Comparison of ENCODE assay signal across 2 cellular contexts in the genomic region with DNA sequence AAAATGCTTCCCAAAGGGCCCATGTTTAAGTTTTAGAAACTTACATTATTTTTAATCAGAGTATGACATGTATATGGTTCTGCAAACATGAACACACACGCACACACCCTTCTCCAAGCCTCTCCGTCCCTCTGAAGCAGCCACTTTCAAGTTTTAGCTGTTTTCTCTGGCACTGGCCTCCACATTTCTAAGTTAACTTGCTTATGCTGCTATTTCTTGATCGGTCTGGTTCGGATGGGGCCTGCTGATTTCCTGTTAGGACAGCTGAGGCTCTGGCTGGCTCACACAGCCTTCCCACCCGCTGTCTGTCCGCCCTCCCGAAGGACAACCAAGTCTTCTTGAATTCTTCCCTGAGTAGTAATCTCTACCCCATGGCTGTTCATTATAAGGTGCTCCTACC.
TF ChIP-seq lines count a peak whose summit lies in the region.

No MANE protein-coding gene starts in this region.

TF ChIP-seq in liver, 16 proteins besides CTCF, POLR2A, EP300 and RAD21:
- TF ChIP-seq HNF4A (conservative IDR thresholded peaks at IDR 0.05) (no peak), FOXA1 (IDR thresholded peaks at IDR 0.05) (no peak), HNF4G (IDR thresholded peaks at IDR 0.05) (no peak), SP1 (IDR thresholded peaks at IDR 0.05) (no peak), RXRA (IDR thresholded peaks at IDR 0.05) (no peak), GABPA (IDR thresholded peaks at IDR 0.05 in 1 of 2, conservative IDR thresholded peaks at IDR 0.05 in 1 of 2) (no peak), JUND (IDR thresholded peaks at IDR 0.05) (no peak), YY1 (IDR thresholded peaks at IDR 0.05) (no peak), EGR1 (IDR thresholded peaks at IDR 0.05; ENCODE audit: low read depth in 2 of 2) (no peak), FOXA2 (IDR thresholded peaks at IDR 0.05) (no peak), TAF1 (conservative IDR thresholded peaks at IDR 0.05) (no peak), NR2F2 (IDR thresholded peaks at IDR 0.05) (no peak)
- TF ChIP-seq, protein P1, sequence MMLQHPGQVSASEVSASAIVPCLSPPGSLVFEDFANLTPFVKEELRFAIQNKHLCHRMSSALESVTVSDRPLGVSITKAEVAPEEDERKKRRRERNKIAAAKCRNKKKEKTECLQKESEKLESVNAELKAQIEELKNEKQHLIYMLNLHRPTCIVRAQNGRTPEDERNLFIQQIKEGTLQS (IDR thresholded peaks at IDR 0.05) = no peak
- TF ChIP-seq, protein P2, sequence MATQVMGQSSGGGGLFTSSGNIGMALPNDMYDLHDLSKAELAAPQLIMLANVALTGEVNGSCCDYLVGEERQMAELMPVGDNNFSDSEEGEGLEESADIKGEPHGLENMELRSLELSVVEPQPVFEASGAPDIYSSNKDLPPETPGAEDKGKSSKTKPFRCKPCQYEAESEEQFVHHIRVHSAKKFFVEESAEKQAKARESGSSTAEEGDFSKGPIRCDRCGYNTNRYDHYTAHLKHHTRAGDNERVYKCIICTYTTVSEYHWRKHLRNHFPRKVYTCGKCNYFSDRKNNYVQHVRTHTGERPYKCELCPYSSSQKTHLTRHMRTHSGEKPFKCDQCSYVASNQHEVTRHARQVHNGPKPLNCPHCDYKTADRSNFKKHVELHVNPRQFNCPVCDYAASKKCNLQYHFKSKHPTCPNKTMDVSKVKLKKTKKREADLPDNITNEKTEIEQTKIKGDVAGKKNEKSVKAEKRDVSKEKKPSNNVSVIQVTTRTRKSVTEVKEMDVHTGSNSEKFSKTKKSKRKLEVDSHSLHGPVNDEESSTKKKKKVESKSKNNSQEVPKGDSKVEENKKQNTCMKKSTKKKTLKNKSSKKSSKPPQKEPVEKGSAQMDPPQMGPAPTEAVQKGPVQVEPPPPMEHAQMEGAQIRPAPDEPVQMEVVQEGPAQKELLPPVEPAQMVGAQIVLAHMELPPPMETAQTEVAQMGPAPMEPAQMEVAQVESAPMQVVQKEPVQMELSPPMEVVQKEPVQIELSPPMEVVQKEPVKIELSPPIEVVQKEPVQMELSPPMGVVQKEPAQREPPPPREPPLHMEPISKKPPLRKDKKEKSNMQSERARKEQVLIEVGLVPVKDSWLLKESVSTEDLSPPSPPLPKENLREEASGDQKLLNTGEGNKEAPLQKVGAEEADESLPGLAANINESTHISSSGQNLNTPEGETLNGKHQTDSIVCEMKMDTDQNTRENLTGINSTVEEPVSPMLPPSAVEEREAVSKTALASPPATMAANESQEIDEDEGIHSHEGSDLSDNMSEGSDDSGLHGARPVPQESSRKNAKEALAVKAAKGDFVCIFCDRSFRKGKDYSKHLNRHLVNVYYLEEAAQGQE (IDR thresholded peaks at IDR 0.05) = no peak
- TF ChIP-seq, protein P3, sequence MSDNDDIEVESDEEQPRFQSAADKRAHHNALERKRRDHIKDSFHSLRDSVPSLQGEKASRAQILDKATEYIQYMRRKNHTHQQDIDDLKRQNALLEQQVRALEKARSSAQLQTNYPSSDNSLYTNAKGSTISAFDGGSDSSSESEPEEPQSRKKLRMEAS (IDR thresholded peaks at IDR 0.05) = no peak
- TF ChIP-seq, protein P4, sequence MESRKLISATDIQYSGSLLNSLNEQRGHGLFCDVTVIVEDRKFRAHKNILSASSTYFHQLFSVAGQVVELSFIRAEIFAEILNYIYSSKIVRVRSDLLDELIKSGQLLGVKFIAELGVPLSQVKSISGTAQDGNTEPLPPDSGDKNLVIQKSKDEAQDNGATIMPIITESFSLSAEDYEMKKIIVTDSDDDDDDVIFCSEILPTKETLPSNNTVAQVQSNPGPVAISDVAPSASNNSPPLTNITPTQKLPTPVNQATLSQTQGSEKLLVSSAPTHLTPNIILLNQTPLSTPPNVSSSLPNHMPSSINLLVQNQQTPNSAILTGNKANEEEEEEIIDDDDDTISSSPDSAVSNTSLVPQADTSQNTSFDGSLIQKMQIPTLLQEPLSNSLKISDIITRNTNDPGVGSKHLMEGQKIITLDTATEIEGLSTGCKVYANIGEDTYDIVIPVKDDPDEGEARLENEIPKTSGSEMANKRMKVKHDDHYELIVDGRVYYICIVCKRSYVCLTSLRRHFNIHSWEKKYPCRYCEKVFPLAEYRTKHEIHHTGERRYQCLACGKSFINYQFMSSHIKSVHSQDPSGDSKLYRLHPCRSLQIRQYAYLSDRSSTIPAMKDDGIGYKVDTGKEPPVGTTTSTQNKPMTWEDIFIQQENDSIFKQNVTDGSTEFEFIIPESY (IDR thresholded peaks at IDR 0.05) = no peak

TF ChIP-seq in HepG2, 621 proteins besides CTCF, POLR2A, EP300 and RAD21:
- TF ChIP-seq SMYD3 (CRISPR knock-in tag; IDR thresholded peaks at IDR 0.05) (no peak), ZNF577 (CRISPR knock-in tag; IDR thresholded peaks at IDR 0.05; ENCODE audit: borderline replicate concordance, low read depth) (no peak), ATF7 (IDR thresholded peaks at IDR 0.05) (no peak), ATF7 (CRISPR knock-in tag; IDR thresholded peaks at IDR 0.05) (no peak), ZNF232 (CRISPR knock-in tag; IDR thresholded peaks at IDR 0.05; ENCODE audit: borderline replicate concordance) (no peak), ELF4 (CRISPR knock-in tag; IDR thresholded peaks at IDR 0.05; ENCODE audit: borderline replicate concordance) (no peak), KAT7 (CRISPR knock-in tag; IDR thresholded peaks at IDR 0.05; ENCODE audit: borderline replicate concordance) (no peak), JDP2 (CRISPR knock-in tag; IDR thresholded peaks at IDR 0.05; ENCODE audit: borderline replicate concordance) (no peak)
- TF ChIP-seq, protein P5, sequence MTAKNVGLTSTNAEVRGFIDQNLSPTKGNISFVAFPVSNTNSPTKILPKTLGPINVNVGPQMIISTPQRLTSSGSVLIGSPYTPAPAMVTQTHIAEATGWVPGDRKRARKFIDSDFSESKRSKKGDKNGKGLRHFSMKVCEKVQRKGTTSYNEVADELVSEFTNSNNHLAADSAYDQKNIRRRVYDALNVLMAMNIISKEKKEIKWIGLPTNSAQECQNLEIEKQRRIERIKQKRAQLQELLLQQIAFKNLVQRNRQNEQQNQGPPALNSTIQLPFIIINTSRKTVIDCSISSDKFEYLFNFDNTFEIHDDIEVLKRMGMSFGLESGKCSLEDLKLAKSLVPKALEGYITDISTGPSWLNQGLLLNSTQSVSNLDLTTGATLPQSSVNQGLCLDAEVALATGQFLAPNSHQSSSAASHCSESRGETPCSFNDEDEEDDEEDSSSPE (CRISPR knock-in tag; IDR thresholded peaks at IDR 0.05) = no peak
